ENCODE assay signal across 9 cellular contexts in genomic region chr5:16937023-16937379, GRCh38. TPM values are rescaled to one million over a fixed set of nuclear protein-coding genes. Genes with fewer than 3 reads are reported as not detected.
DNase-seq lines count a peak whose midpoint lies in the region; ATAC-seq and TF ChIP-seq lines count a peak whose summit lies in the region.
"Had no signal": no experiment of that assay in that cellular context is flagged by ENCODE, and none has a peak within 500 bp of the region (broad histone marks: within the 10 kb centered on the region; RNA-seq: fewer than 3 reads in every experiment).

No MANE protein-coding gene starts in this region.

- H3K9me3 ChIP-seq in tibial artery = no peaks in the 10 kb centered on the region

- intact Hi-C loops in activated naive CD4-positive, alpha-beta T cell treated with anti-CD3 and anti-CD28 coated beads for 36 hours (cut with micrococcal nuclease) = loop anchor here (2.0 to 10.0 kb wide), 4 partner anchors 242 to 470 kb away; partner anchors contain the start of genes RETREG1 and ZNF622
- intact Hi-C loops in activated CD8-positive, alpha-beta T cell treated with anti-CD3 and anti-CD28 coated beads for 36 hours (cut with micrococcal nuclease) = loop anchor here (10.0 kb wide), 1 partner anchor 142 kb away; no protein-coding TSS in a partner anchor
- intact Hi-C loops in tibial artery (cut with DNase I; ENCODE audit: low total_unique reads) = loop anchor here (5.0 to 10.0 kb wide), 3 partner anchors 72 to 195 kb away; no protein-coding TSS in a partner anchor

- peak overlapping the region; percentile 59 for H3K4me3 Mint-ChIP-seq in activated naive CD4-positive, alpha-beta T cell treated with anti-CD3 and anti-CD28 coated beads for 36 hours
- H3K4me3 Mint-ChIP-seq in activated CD8-positive, alpha-beta T cell treated with anti-CD3 and anti-CD28 coated beads for 36 hours = peak overlapping the region; percentile 39
- H3K4me3 Mint-ChIP-seq in stimulated activated naive B cell treated with anti-CD40 and anti-IgM and Interleukin-4, amounts not matched to agents 10 μg/mL and 1 μg/mL and 100 μg/mL, for 72 hours = peak overlapping the region in 1 of 2 donors; percentile 34

- no peaks in the 10 kb centered on the region for H3K9me3 Mint-ChIP-seq in activated naive CD4-positive, alpha-beta T cell treated with anti-CD3 and anti-CD28 coated beads for 36 hours
- H3K9me3 Mint-ChIP-seq in activated CD8-positive, alpha-beta T cell treated with anti-CD3 and anti-CD28 coated beads for 36 hours = no peaks in the 10 kb centered on the region
- peaks cover 4 to 11% of the 10 kb centered on the region in 2 donors for H3K9me3 Mint-ChIP-seq in stimulated activated naive B cell treated with anti-CD40 and anti-IgM and Interleukin-4, amounts not matched to agents 10 μg/mL and 1 μg/mL and 100 μg/mL, for 72 hours

- POLR2A ChIA-PET in activated CD8-positive, alpha-beta T cell treated with anti-CD3 and anti-CD28 coated beads for 36 hours (lab: Charles Lee) = no interaction called here

- H3K4me1 ChIP-seq in tibial artery = peaks cover 0 to 23% (median 14%) of the 10 kb centered on the region in 4 donors

- no peak for TF ChIP-seq CTCF in activated CD8-positive, alpha-beta T cell treated with anti-CD3 and anti-CD28 coated beads for 36 hours (IDR thresholded peaks at IDR 0.05)
- TF ChIP-seq CTCF in tibial artery (IDR thresholded peaks at IDR 0.05) = no peak

- H3K27ac ChIP-seq in tibial artery = peak overlapping the region in 1 of 2 donors; percentile 66

- CTCF ChIA-PET in activated naive CD4-positive, alpha-beta T cell treated with anti-CD3 and anti-CD28 coated beads for 36 hours (lab: Charles Lee) = no interaction called here
- CTCF ChIA-PET in activated CD8-positive, alpha-beta T cell treated with anti-CD3 and anti-CD28 coated beads for 36 hours (lab: Charles Lee) = no interaction called here

- DNase-seq in activated naive CD4-positive, alpha-beta T cell treated with anti-CD3 and anti-CD28 coated beads for 36 hours = no peak
- no peak for DNase-seq in activated naive CD4-positive, alpha-beta T cell treated with Interleukin-2 at 50 U/mL for 16 hours
- DNase-seq in activated CD8-positive, alpha-beta T cell treated with anti-CD3 and anti-CD28 coated beads for 36 hours = no peak
- DNase-seq in kidney tubule cell (ENCODE audit: low spot score) (peak; percentile 76), tibial artery (no peak), OCI-M1 (lab: John Stamatoyannopoulos, UW) (no peak)
- no peak for DNase-seq in stimulated activated naive B cell treated with anti-CD40 and anti-IgM and Interleukin-4, amounts not matched to agents 10 μg/mL and 1 μg/mL and 100 μg/mL, for 72 hours
- DNase-seq: DND-41 had no signal

- ATAC-seq in activated CD8-positive, alpha-beta T cell treated with anti-CD3 and anti-CD28 coated beads for 36 hours = no peak
- ATAC-seq in stimulated activated naive B cell treated with anti-CD40 and anti-IgM and Interleukin-4, amounts not matched to agents 10 μg/mL and 1 μg/mL and 100 μg/mL, for 72 hours (replicated peaks) = no peak
- no peak for ATAC-seq in HG02852 (IDR thresholded peaks at IDR 0.05; ENCODE audit: unreplicated experiment)

- peaks cover 17% of the 10 kb centered on the region for H3K4me1 Mint-ChIP-seq in activated naive CD4-positive, alpha-beta T cell treated with anti-CD3 and anti-CD28 coated beads for 36 hours (ENCODE audit: low read depth)
- peaks cover 13% of the 10 kb centered on the region for H3K4me1 Mint-ChIP-seq in activated CD8-positive, alpha-beta T cell treated with anti-CD3 and anti-CD28 coated beads for 36 hours (ENCODE audit: low read depth)
- H3K4me1 Mint-ChIP-seq in stimulated activated naive B cell treated with anti-CD40 and anti-IgM and Interleukin-4, amounts not matched to agents 10 μg/mL and 1 μg/mL and 100 μg/mL, for 72 hours = peaks cover 11 to 30% of the 10 kb centered on the region in 2 donors

- H3K27ac Mint-ChIP-seq in activated naive CD4-positive, alpha-beta T cell treated with anti-CD3 and anti-CD28 coated beads for 36 hours = no peak overlapping the region
- no peak overlapping the region for H3K27ac Mint-ChIP-seq in activated CD8-positive, alpha-beta T cell treated with anti-CD3 and anti-CD28 coated beads for 36 hours
- H3K27ac Mint-ChIP-seq in stimulated activated naive B cell treated with anti-CD40 and anti-IgM and Interleukin-4, amounts not matched to agents 10 μg/mL and 1 μg/mL and 100 μg/mL, for 72 hours = no peak overlapping the region

- H3K36me3 ChIP-seq in tibial artery = no peaks in the 10 kb centered on the region

- no peaks in the 10 kb centered on the region for H3K27me3 ChIP-seq in tibial artery

- no peaks in the 10 kb centered on the region for H3K36me3 Mint-ChIP-seq in activated naive CD4-positive, alpha-beta T cell treated with anti-CD3 and anti-CD28 coated beads for 36 hours (ENCODE audit: low read depth)
- H3K36me3 Mint-ChIP-seq in activated CD8-positive, alpha-beta T cell treated with anti-CD3 and anti-CD28 coated beads for 36 hours (ENCODE audit: low read depth) = no peaks in the 10 kb centered on the region
- H3K36me3 Mint-ChIP-seq in stimulated activated naive B cell treated with anti-CD40 and anti-IgM and Interleukin-4, amounts not matched to agents 10 μg/mL and 1 μg/mL and 100 μg/mL, for 72 hours = peaks cover 0 to 2% of the 10 kb centered on the region in 2 donors

- H3K27me3 Mint-ChIP-seq in activated naive CD4-positive, alpha-beta T cell treated with anti-CD3 and anti-CD28 coated beads for 36 hours (ENCODE audit: low read depth) = peaks cover 59% of the 10 kb centered on the region
- peaks cover 58% of the 10 kb centered on the region for H3K27me3 Mint-ChIP-seq in activated CD8-positive, alpha-beta T cell treated with anti-CD3 and anti-CD28 coated beads for 36 hours
- H3K27me3 Mint-ChIP-seq in stimulated activated naive B cell treated with anti-CD40 and anti-IgM and Interleukin-4, amounts not matched to agents 10 μg/mL and 1 μg/mL and 100 μg/mL, for 72 hours = peaks cover 52 to 57% of the 10 kb centered on the region in 2 donors

- peak overlapping the region; percentile 75 to 92 for H3K4me3 ChIP-seq in tibial artery

RNA-seq across cellular contexts. Expression of gene MYO10, which starts 0.9 kb away (rescaled TPM):
- under 1 TPM; 0.05 to 0.27 TPM for total RNA-seq in activated naive CD4-positive, alpha-beta T cell treated with anti-CD3 and anti-CD28 coated beads for 36 hours
- under 1 TPM in 1 of 2 experiments, not detected in 1; 0.09 TPM for total RNA-seq in activated CD8-positive, alpha-beta T cell treated with anti-CD3 and anti-CD28 coated beads for 36 hours
